In the genomic region with DNA sequence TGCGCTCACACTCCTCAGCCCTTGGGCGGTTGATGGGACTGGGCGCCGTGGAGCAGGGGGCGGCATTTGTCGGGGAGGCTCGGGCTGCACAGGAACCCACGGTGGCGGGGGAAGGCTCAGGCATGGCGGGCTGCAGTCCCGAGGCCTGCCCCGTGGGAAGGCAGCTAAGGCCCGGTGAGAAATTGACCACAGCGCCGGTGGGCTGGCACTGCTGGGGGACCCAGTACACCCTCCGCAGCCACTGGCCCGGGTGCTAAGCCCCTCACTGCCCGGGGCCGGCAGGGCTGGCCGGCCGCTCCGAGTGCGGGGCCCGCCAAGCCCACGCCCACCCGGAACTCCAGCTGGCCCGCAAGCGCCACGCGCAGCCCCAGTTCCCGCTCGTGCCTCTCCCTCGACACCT, we compare ENCODE assay signal across 2 cellular contexts.
DNase-seq lines count a peak whose midpoint lies in the region; TF ChIP-seq lines count a peak whose summit lies in the region.
"Not testable (repeated sequence)": the region's sequence is repeated elsewhere in the genome, so short reads cannot be mapped to it uniquely, and the experiment has no call there.

No MANE protein-coding gene starts in this region.

- TF ChIP-seq POLR2A in spleen (IDR thresholded peaks at IDR 0.05): not testable (repeated sequence)

- H3K36me3 ChIP-seq in spleen: peaks cover 0 to 46% (median 9%) of the 10 kb centered on the region in 6 donors

- not testable (repeated sequence) for TF ChIP-seq CTCF in spleen (IDR thresholded peaks at IDR 0.05 in 8 of 11, conservative IDR thresholded peaks at IDR 0.05 in 3 of 11)

- H3K4me1 ChIP-seq in spleen: not testable (repeated sequence)

- not testable (repeated sequence) for H3K4me3 ChIP-seq in spleen

- not testable (repeated sequence) for H3K27ac ChIP-seq in spleen

- intact Hi-C loops in spleen (cut with DNase I; ENCODE audit: low total_unique reads): not testable (repeated sequence)

- not testable (repeated sequence) for H3K27me3 ChIP-seq in spleen (replicated peaks in 1 of 7)

- DNase-seq in activated gamma-delta T cell (lab: John Stamatoyannopoulos, UW) (peak; percentile 9), spleen (peak; percentile 66)

- H3K9me3 ChIP-seq in spleen: not testable (repeated sequence)

- WGBS in spleen, 5 donors: 96 to 100% (median 99%) methylated on average over 1 to 33 of the region's 33 CpGs
